1 cellular context compared by ENCODE assay signal in the genomic region with DNA sequence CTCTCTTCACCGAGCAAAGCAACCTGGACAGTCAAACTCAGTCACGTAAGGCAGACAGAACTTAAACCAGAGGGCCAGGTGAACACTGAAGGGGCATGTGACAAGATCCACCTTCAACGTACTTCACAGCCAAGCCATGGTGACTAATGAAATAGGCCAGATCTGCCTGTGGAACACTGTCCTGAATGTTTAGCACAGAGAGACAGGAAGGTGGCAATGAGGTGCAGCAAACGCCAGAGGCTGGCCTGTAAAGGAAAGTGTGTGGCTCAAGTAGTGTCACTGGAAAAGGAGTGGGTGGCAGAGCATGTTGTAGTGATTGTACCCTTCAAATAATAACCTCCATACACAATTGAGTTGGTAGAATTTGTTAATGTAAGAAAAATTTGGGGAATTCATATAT.
TF ChIP-seq lines count a peak whose summit lies in the region.

No MANE protein-coding gene starts in this region.

TF ChIP-seq in K562, 482 proteins besides CTCF, POLR2A, EP300 and RAD21:
- TF ChIP-seq CREB1 (IDR thresholded peaks at IDR 0.05) (no peak), CREB1 (CRISPR knock-in tag; IDR thresholded peaks at IDR 0.05) (no peak), FUS (optimal IDR thresholded peaks at IDR 0.05; ENCODE audit: low read depth, low read length) (no peak), ZBTB7A (IDR thresholded peaks at IDR 0.05; ENCODE audit: borderline replicate concordance, control insufficient read depth, low read depth, low read length) (no peak), ZNF780A (CRISPR knock-in tag; IDR thresholded peaks at IDR 0.05) (no peak), ZNF699 (CRISPR knock-in tag; IDR thresholded peaks at IDR 0.05; ENCODE audit: insufficient replicate concordance) (no peak), ZNF561 (CRISPR knock-in tag; conservative IDR thresholded peaks at IDR 0.05) (no peak)
